18 cellular contexts compared by ENCODE assay signal in genomic region chr3:66740260-66740659, GRCh38.
"Had no signal": no experiment of that assay in that cellular context is flagged by ENCODE, and none has a peak within 500 bp of the region (broad histone marks: within the 10 kb centered on the region; RNA-seq: fewer than 3 reads in every experiment).

No MANE protein-coding gene starts in this region.

- H3K27me3 ChIP-seq: dorsolateral prefrontal cortex, esophagus squamous epithelium, gastroesophageal sphincter had no signal

- H3K9me3 ChIP-seq: esophagus squamous epithelium, gastroesophageal sphincter had no signal

- H3K9me3 Mint-ChIP-seq: mesothelial cell of epicardium; natural killer cell treated with Interleukin-12 subunit alpha and Interleukin-12 subunit beta and Interleukin-15 and Interleukin-18, amount 100 ng/mL, for 72 hours had no signal

- H3K4me1 ChIP-seq: esophagus squamous epithelium had no signal

- H3K4me3 Mint-ChIP-seq: mesothelial cell of epicardium; natural killer cell treated with Interleukin-12 subunit alpha and Interleukin-12 subunit beta and Interleukin-15 and Interleukin-18, amount 100 ng/mL, for 72 hours had no signal

- DNase-seq: cortex of kidney; dorsolateral prefrontal cortex; effector CD8-positive, alpha-beta T cell; esophagus squamous epithelium; foreskin fibroblast; glutamatergic neuron; islet precursor cell; posterior cingulate gyrus; right cardiac atrium; small intestine; stimulated activated CD4-positive, alpha-beta T cell treated with anti-CD3 and anti-CD28 coated beads, Interleukin-12 subunit alpha, Interleukin-12 subunit beta, amount 100 ng/mL, for 4 hours; stimulated activated naive CD4-positive, alpha-beta T cell treated with Interleukin-2 at 50 U/mL for 16 hours; trophoblast cell had no signal

- ATAC-seq: gastroesophageal sphincter; left lobe of liver; natural killer cell treated with Interleukin-12 subunit alpha and Interleukin-12 subunit beta and Interleukin-15 and Interleukin-18, amount 100 ng/mL, for 72 hours; right cardiac atrium had no signal

- H3K27ac Mint-ChIP-seq: mesothelial cell of epicardium; natural killer cell treated with Interleukin-12 subunit alpha and Interleukin-12 subunit beta and Interleukin-15 and Interleukin-18, amount 100 ng/mL, for 72 hours had no signal

- H3K36me3 Mint-ChIP-seq: mesothelial cell of epicardium; natural killer cell treated with Interleukin-12 subunit alpha and Interleukin-12 subunit beta and Interleukin-15 and Interleukin-18, amount 100 ng/mL, for 72 hours had no signal

- H3K4me3 ChIP-seq: dorsolateral prefrontal cortex, esophagus squamous epithelium, gastroesophageal sphincter had no signal

- H3K36me3 ChIP-seq: esophagus squamous epithelium, gastroesophageal sphincter had no signal

- H3K27ac ChIP-seq: dorsolateral prefrontal cortex, epithelial cell of prostate, esophagus squamous epithelium, gastroesophageal sphincter had no signal
